In the genomic region with DNA sequence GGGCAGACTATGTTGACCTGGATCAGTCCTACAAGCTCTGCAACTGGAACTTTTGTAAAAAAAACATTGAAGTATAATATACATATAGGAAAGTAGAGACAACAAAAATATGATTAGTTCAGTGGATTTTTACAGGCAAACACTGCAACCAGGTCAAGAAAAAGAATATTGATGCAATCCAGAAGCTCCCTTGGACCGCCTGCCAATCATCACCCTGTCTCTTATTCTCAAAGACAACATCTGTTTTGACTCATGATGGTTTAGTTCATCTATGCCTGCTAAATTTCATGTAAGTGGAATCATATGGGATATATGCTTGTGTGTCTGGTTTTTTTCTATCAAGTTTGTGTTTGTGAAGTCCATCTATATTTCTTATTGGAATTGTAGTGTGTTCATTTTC, we compare ENCODE assay signal across 14 cellular contexts. TPM values are rescaled to one million over a fixed set of nuclear protein-coding genes. Genes with fewer than 3 reads are reported as not detected.
A peak's percentile ranks its signal among the peaks of the same experiment; 100 is the strongest.
DNase-seq lines count a peak whose midpoint lies in the region; ATAC-seq and TF ChIP-seq lines count a peak whose summit lies in the region.
"Had no signal": no experiment of that assay in that cellular context is flagged by ENCODE, and none has a peak within 500 bp of the region (broad histone marks: within the 10 kb centered on the region; RNA-seq: fewer than 3 reads in every experiment).

No MANE protein-coding gene starts in this region.

- H3K4me3 ChIP-seq in esophagus muscularis mucosa (no peak overlapping the region), spleen (no peak overlapping the region)
- H3K4me3 ChIP-seq: prostate gland had no signal

- no peak for DNase-seq in activated CD4-positive, alpha-beta T cell treated with anti-CD3 and anti-CD28 coated beads, Interleukin-2, amount 10 ng/mL, durations not matched to agents 7 days and 5 days
- DNase-seq in activated CD4-positive, alpha-beta T cell treated with anti-CD3 and anti-CD28 coated beads for 4 hours: no peak
- no peak for DNase-seq in activated CD4-positive, alpha-beta memory T cell treated with anti-CD3 and anti-CD28 coated beads for 36 hours
- DNase-seq in esophagus muscularis mucosa (ENCODE audit: extremely low spot score): no peak
- DNase-seq in spleen: no peak
- DNase-seq in NCI-H510A (lab: John Stamatoyannopoulos, UW): no peak
- DNase-seq in activated CD4-positive, CD25-positive, alpha-beta regulatory T cell treated with anti-CD3 and anti-CD28 coated beads, Interleukin-2, amount 50 U/mL, for 72 hours: no peak
- DNase-seq: activated CD4-positive, alpha-beta T cell treated with anti-CD3 and anti-CD28 coated beads for 1 hour; activated effector memory CD4-positive, alpha-beta T cell treated with anti-CD3 and anti-CD28 coated beads, Interleukin-2, amount 50 U/mL, for 16 hours; endodermal cell; NCI-H1417 treated with DMSO at 0.1 percent for 48 hours had no signal

- H3K9me3 ChIP-seq in esophagus muscularis mucosa (no peaks in the 10 kb centered on the region), spleen (no peaks in the 10 kb centered on the region)
- H3K9me3 ChIP-seq: prostate gland had no signal

- peaks cover 17% of the 10 kb centered on the region for H3K27me3 Mint-ChIP-seq in activated CD4-positive, alpha-beta T cell treated with anti-CD3 and anti-CD28 coated beads, Interleukin-2, amount 10 ng/mL, durations not matched to agents 7 days and 5 days
- peaks cover 3% of the 10 kb centered on the region for H3K27me3 Mint-ChIP-seq in activated CD4-positive, alpha-beta memory T cell treated with anti-CD3 and anti-CD28 coated beads for 36 hours

- H3K27me3 ChIP-seq in esophagus muscularis mucosa (no peaks in the 10 kb centered on the region), spleen (replicated peaks in 1 of 7) (no peaks in the 10 kb centered on the region)

- H3K4me3 Mint-ChIP-seq in activated CD4-positive, alpha-beta T cell treated with anti-CD3 and anti-CD28 coated beads, Interleukin-2, amount 10 ng/mL, durations not matched to agents 7 days and 5 days: no peak overlapping the region
- no peak overlapping the region for H3K4me3 Mint-ChIP-seq in activated CD4-positive, alpha-beta memory T cell treated with anti-CD3 and anti-CD28 coated beads for 36 hours
- H3K4me3 Mint-ChIP-seq: endodermal cell had no signal

- ATAC-seq in HG02840 (IDR thresholded peaks at IDR 0.05; ENCODE audit: low FRiP score, unreplicated experiment): no peak

- CTCF ChIA-PET in activated CD4-positive, alpha-beta T cell treated with anti-CD3 and anti-CD28 coated beads, Interleukin-2, amount 10 ng/mL, durations not matched to agents 7 days and 5 days (lab: Charles Lee): interaction anchor here (0.7 kb wide), 1 partner anchor 569 kb away, joined by 4 read pairs; no protein-coding TSS in a partner anchor
- CTCF ChIA-PET in activated CD4-positive, alpha-beta memory T cell treated with anti-CD3 and anti-CD28 coated beads for 36 hours (lab: Charles Lee): interaction anchor here (2.1 to 2.5 kb wide), 2 partner anchors 34 to 64 kb away, joined by 6 to 12 read pairs; no protein-coding TSS in a partner anchor

- TF ChIP-seq CTCF in esophagus muscularis mucosa (IDR thresholded peaks at IDR 0.05) (no peak), spleen (IDR thresholded peaks at IDR 0.05 in 8 of 11, conservative IDR thresholded peaks at IDR 0.05 in 3 of 11) (no peak)

- intact Hi-C loops in activated CD4-positive, alpha-beta memory T cell treated with anti-CD3 and anti-CD28 coated beads for 36 hours (cut with micrococcal nuclease): no loop called here
- intact Hi-C loops in esophagus muscularis mucosa (cut with DNase I): no loop called here
- intact Hi-C loops in spleen (cut with DNase I; ENCODE audit: low total_unique reads): no loop called here

- H3K36me3 ChIP-seq in esophagus muscularis mucosa: no peaks in the 10 kb centered on the region
- no peaks in the 10 kb centered on the region for H3K36me3 ChIP-seq in spleen
- H3K36me3 ChIP-seq: prostate gland had no signal

- 84% methylated on average over 1 of the region's 1 CpG for WGBS in esophagus muscularis mucosa
- 44 to 94% (median 90%) methylated on average over 1 of the region's 1 CpG for WGBS in spleen, 5 donors

- peaks cover 42% of the 10 kb centered on the region for H3K4me1 Mint-ChIP-seq in activated CD4-positive, alpha-beta T cell treated with anti-CD3 and anti-CD28 coated beads, Interleukin-2, amount 10 ng/mL, durations not matched to agents 7 days and 5 days
- peaks cover 32% of the 10 kb centered on the region for H3K4me1 Mint-ChIP-seq in activated CD4-positive, alpha-beta memory T cell treated with anti-CD3 and anti-CD28 coated beads for 36 hours (ENCODE audit: low read depth)

- POLR2A ChIA-PET in activated CD4-positive, alpha-beta T cell treated with anti-CD3 and anti-CD28 coated beads, Interleukin-2, amount 10 ng/mL, durations not matched to agents 7 days and 5 days (lab: Charles Lee): no interaction called here
- POLR2A ChIA-PET in activated CD4-positive, alpha-beta memory T cell treated with anti-CD3 and anti-CD28 coated beads for 36 hours (lab: Charles Lee): interaction anchor here (0.7 to 1.3 kb wide), 2 partner anchors 346 to 671 kb away, joined by 4 read pairs; no protein-coding TSS in a partner anchor

- H3K36me3 Mint-ChIP-seq in activated CD4-positive, alpha-beta T cell treated with anti-CD3 and anti-CD28 coated beads, Interleukin-2, amount 10 ng/mL, durations not matched to agents 7 days and 5 days (ENCODE audit: low read depth): peaks cover 10% of the 10 kb centered on the region
- no peaks in the 10 kb centered on the region for H3K36me3 Mint-ChIP-seq in activated CD4-positive, alpha-beta memory T cell treated with anti-CD3 and anti-CD28 coated beads for 36 hours

- peak overlapping the region; percentile 48 to 59 (median 56) for H3K27ac ChIP-seq in esophagus muscularis mucosa (replicated peaks in 1 of 4)
- peak overlapping the region in 6 of 8 donors; percentile 5 to 68 (median 38) for H3K27ac ChIP-seq in spleen
- H3K27ac ChIP-seq: HL-60, prostate gland had no signal

- peaks cover 7% of the 10 kb centered on the region for H3K9me3 Mint-ChIP-seq in activated CD4-positive, alpha-beta T cell treated with anti-CD3 and anti-CD28 coated beads, Interleukin-2, amount 10 ng/mL, durations not matched to agents 7 days and 5 days
- no peaks in the 10 kb centered on the region for H3K9me3 Mint-ChIP-seq in activated CD4-positive, alpha-beta memory T cell treated with anti-CD3 and anti-CD28 coated beads for 36 hours

- H3K4me1 ChIP-seq in esophagus muscularis mucosa (peaks cover 0 to 24% (median 8%) of the 10 kb centered on the region in 4 donors), spleen (peaks cover 0 to 63% (median 21%) of the 10 kb centered on the region in 6 donors)
- H3K4me1 ChIP-seq: prostate gland had no signal

- H3K27ac Mint-ChIP-seq in activated CD4-positive, alpha-beta T cell treated with anti-CD3 and anti-CD28 coated beads, Interleukin-2, amount 10 ng/mL, durations not matched to agents 7 days and 5 days: peak overlapping the region; percentile 75
- H3K27ac Mint-ChIP-seq in activated CD4-positive, alpha-beta memory T cell treated with anti-CD3 and anti-CD28 coated beads for 36 hours: peak overlapping the region; percentile 71
- H3K27ac Mint-ChIP-seq: endodermal cell had no signal

- TF ChIP-seq POLR2A in esophagus muscularis mucosa (IDR thresholded peaks at IDR 0.05; ENCODE audit: low read depth) (no peak), spleen (IDR thresholded peaks at IDR 0.05) (no peak)

- TF ChIP-seq EP300 in esophagus muscularis mucosa (IDR thresholded peaks at IDR 0.05): no peak

RNA-seq across cellular contexts. Expression of gene HYCC1, which starts 7.7 kb away (rescaled TPM):
- total RNA-seq in activated CD4-positive, alpha-beta T cell treated with anti-CD3 and anti-CD28 coated beads, Interleukin-2, amount 10 ng/mL, durations not matched to agents 7 days and 5 days: 10 to 100 TPM; 47.2 to 54.2 TPM
- total RNA-seq in activated CD4-positive, alpha-beta memory T cell treated with anti-CD3 and anti-CD28 coated beads for 36 hours: 10 to 100 TPM; 20.7 to 23.9 TPM
- total RNA-seq in esophagus muscularis mucosa: 10 to 100 TPM; 39.2 to 62.6 (median 47.2) TPM
- 10 to 100 TPM; 40.4 to 59.0 (median 45.1) TPM for total RNA-seq in spleen
- polyA plus RNA-seq in spleen: 1 to 10 TPM; 4.0 to 7.5 (median 5.6) TPM
